Comparison of ENCODE assay signal across 2 cellular contexts in genomic region chr7:43195256-43195655, GRCh38.
TF ChIP-seq lines count a peak whose summit lies in the region.

No MANE protein-coding gene starts in this region.

TF ChIP-seq in A549, 52 proteins besides CTCF, POLR2A, EP300 and RAD21:
- TF ChIP-seq CHD2 (IDR thresholded peaks at IDR 0.05; ENCODE audit: low read length, partially characterized antibody) (no peak), RNF2 (IDR thresholded peaks at IDR 0.05; ENCODE audit: borderline replicate concordance, low read depth) (no peak), HDAC2 (IDR thresholded peaks at IDR 0.05) (no peak), NR3C1 (IDR thresholded peaks at IDR 0.05) (no peak), FOSB (CRISPR knock-in tag; IDR thresholded peaks at IDR 0.05) (no peak), MYC (IDR thresholded peaks at IDR 0.05; ENCODE audit: borderline replicate concordance, low read length) (no peak), FOSL2 (IDR thresholded peaks at IDR 0.05) (no peak), FOSL2 (CRISPR knock-in tag; IDR thresholded peaks at IDR 0.05) (no peak), BHLHE40 (IDR thresholded peaks at IDR 0.05; ENCODE audit: low read depth, low read length) (no peak), REST (IDR thresholded peaks at IDR 0.05) (no peak), JUNB (IDR thresholded peaks at IDR 0.05) (no peak), ESRRA (IDR thresholded peaks at IDR 0.05; ENCODE audit: borderline replicate concordance, low read length) (no peak), USF2 (IDR thresholded peaks at IDR 0.05) (no peak), TFCP2L1 (CRISPR knock-in tag; IDR thresholded peaks at IDR 0.05) (no peak), CBX8 (IDR thresholded peaks at IDR 0.05) (no peak), TP53 (CRISPR knock-in tag; IDR thresholded peaks at IDR 0.05) (no peak), EHMT2 (IDR thresholded peaks at IDR 0.05; ENCODE audit: low read depth) (no peak)
- TF ChIP-seq, protein P1, sequence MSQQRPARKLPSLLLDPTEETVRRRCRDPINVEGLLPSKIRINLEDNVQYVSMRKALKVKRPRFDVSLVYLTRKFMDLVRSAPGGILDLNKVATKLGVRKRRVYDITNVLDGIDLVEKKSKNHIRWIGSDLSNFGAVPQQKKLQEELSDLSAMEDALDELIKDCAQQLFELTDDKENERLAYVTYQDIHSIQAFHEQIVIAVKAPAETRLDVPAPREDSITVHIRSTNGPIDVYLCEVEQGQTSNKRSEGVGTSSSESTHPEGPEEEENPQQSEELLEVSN (IDR thresholded peaks at IDR 0.05; ENCODE audit: borderline replicate concordance, low read depth), result no peak
- TF ChIP-seq, protein P2, sequence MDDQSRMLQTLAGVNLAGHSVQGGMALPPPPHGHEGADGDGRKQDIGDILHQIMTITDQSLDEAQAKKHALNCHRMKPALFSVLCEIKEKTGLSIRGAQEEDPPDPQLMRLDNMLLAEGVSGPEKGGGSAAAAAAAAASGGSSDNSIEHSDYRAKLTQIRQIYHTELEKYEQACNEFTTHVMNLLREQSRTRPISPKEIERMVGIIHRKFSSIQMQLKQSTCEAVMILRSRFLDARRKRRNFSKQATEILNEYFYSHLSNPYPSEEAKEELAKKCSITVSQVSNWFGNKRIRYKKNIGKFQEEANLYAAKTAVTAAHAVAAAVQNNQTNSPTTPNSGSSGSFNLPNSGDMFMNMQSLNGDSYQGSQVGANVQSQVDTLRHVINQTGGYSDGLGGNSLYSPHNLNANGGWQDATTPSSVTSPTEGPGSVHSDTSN (IDR thresholded peaks at IDR 0.05), result no peak

TF ChIP-seq in WTC11, 78 proteins besides CTCF, POLR2A, EP300 and RAD21:
- no peak for TF ChIP-seq NR2C2 (CRISPR knock-in tag; IDR thresholded peaks at IDR 0.05)
- no peak for TF ChIP-seq ERG (CRISPR knock-in tag; IDR thresholded peaks at IDR 0.05)
- 0 out of 2 replicates have a peak, but pooled peaks have one; percentile 2 for TF ChIP-seq ZNF121 (CRISPR knock-in tag; IDR thresholded peaks at IDR 0.05)
